In genomic region chr1:90579212-90579802, GRCh38 we compare ENCODE assay signal across 8 cellular contexts.
DNase-seq lines count a peak whose midpoint lies in the region; ATAC-seq and TF ChIP-seq lines count a peak whose summit lies in the region.

No MANE protein-coding gene starts in this region.

- no peak for TF ChIP-seq EP300 in suprapubic skin (IDR thresholded peaks at IDR 0.05)

- peak; percentile 26 to 75 (median 68) for TF ChIP-seq CTCF in heart right ventricle (IDR thresholded peaks at IDR 0.05)
- peak; percentile 24 to 36 for TF ChIP-seq CTCF in suprapubic skin (IDR thresholded peaks at IDR 0.05)

- H3K27me3 ChIP-seq in heart right ventricle (peaks cover 0 to 59% (median 12%) of the 10 kb centered on the region in 7 donors), suprapubic skin (no peaks in the 10 kb centered on the region)

- peaks cover 4% of the 10 kb centered on the region for H3K27me3 Mint-ChIP-seq in activated CD8-positive, alpha-beta T cell treated with anti-CD3 and anti-CD28 coated beads, Interleukin-2, amount 10 ng/mL, durations not matched to agents 7 days and 5 days (ENCODE audit: low read depth)

- peaks cover 0 to 4% (median 0%) of the 10 kb centered on the region in 11 donors for H3K9me3 ChIP-seq in heart right ventricle
- H3K9me3 ChIP-seq in suprapubic skin, result no peaks in the 10 kb centered on the region

- H3K36me3 ChIP-seq in heart right ventricle (no peaks in the 10 kb centered on the region), suprapubic skin (no peaks in the 10 kb centered on the region)

- CTCF ChIA-PET in activated CD8-positive, alpha-beta T cell treated with anti-CD3 and anti-CD28 coated beads, Interleukin-2, amount 10 ng/mL, durations not matched to agents 7 days and 5 days (lab: Charles Lee), result interaction anchor here (0.6 to 1.0 kb wide), 8 partner anchors 10 to 586 kb away, joined by 3 to 5 read pairs (median 3); no protein-coding TSS in a partner anchor

- ATAC-seq in heart right ventricle (no peak), HG02938 (IDR thresholded peaks at IDR 0.05; ENCODE audit: unreplicated experiment) (peak; percentile 66), GM19395 (IDR thresholded peaks at IDR 0.05; ENCODE audit: unreplicated experiment) (no peak)
- ATAC-seq in activated CD8-positive, alpha-beta T cell treated with anti-CD3 and anti-CD28 coated beads, Interleukin-2, amount 10 ng/mL, durations not matched to agents 7 days and 5 days, result peak; percentile 63

- POLR2A ChIA-PET in activated CD8-positive, alpha-beta T cell treated with anti-CD3 and anti-CD28 coated beads, Interleukin-2, amount 10 ng/mL, durations not matched to agents 7 days and 5 days (lab: Charles Lee), result no interaction called here

- TF ChIP-seq POLR2A in suprapubic skin (IDR thresholded peaks at IDR 0.05), result no peak

- H3K4me3 ChIP-seq in heart right ventricle (no peak overlapping the region), suprapubic skin (no peak overlapping the region)

- no peaks in the 10 kb centered on the region for H3K9me3 Mint-ChIP-seq in activated CD8-positive, alpha-beta T cell treated with anti-CD3 and anti-CD28 coated beads, Interleukin-2, amount 10 ng/mL, durations not matched to agents 7 days and 5 days (ENCODE audit: insufficient read depth)

- no peaks in the 10 kb centered on the region for H3K36me3 Mint-ChIP-seq in activated CD8-positive, alpha-beta T cell treated with anti-CD3 and anti-CD28 coated beads, Interleukin-2, amount 10 ng/mL, durations not matched to agents 7 days and 5 days (ENCODE audit: low read depth)

- H3K27ac ChIP-seq in heart right ventricle, result no peak overlapping the region
- H3K27ac ChIP-seq in suprapubic skin, result no peak overlapping the region

- no peaks in the 10 kb centered on the region for H3K4me1 ChIP-seq in heart right ventricle
- no peaks in the 10 kb centered on the region for H3K4me1 ChIP-seq in suprapubic skin

- no peak overlapping the region for H3K27ac Mint-ChIP-seq in activated CD8-positive, alpha-beta T cell treated with anti-CD3 and anti-CD28 coated beads, Interleukin-2, amount 10 ng/mL, durations not matched to agents 7 days and 5 days

- DNase-seq in heart right ventricle (no peak), cardiac septum (ENCODE audit: low spot score) (no peak), NCI-H2081 (lab: John Stamatoyannopoulos, UW) (peak; percentile 40 to 55), iPS-NIHi11 (ENCODE audit: low spot score) (peak; percentile 70), suprapubic skin (ENCODE audit: low spot score in 2 of 2) (no peak)
- no peak for DNase-seq in activated CD8-positive, alpha-beta T cell treated with anti-CD3 and anti-CD28 coated beads, Interleukin-2, amount 10 ng/mL, durations not matched to agents 7 days and 5 days

- no peak overlapping the region for H3K4me3 Mint-ChIP-seq in activated CD8-positive, alpha-beta T cell treated with anti-CD3 and anti-CD28 coated beads, Interleukin-2, amount 10 ng/mL, durations not matched to agents 7 days and 5 days

- WGBS in heart right ventricle, 2 donors, result 41 to 42% methylated on average over 3 of the region's 3 CpGs
- 57% methylated on average over 3 of the region's 3 CpGs for whole genome bisulfite sequencing in suprapubic skin

- H3K4me1 Mint-ChIP-seq in activated CD8-positive, alpha-beta T cell treated with anti-CD3 and anti-CD28 coated beads, Interleukin-2, amount 10 ng/mL, durations not matched to agents 7 days and 5 days (ENCODE audit: low read depth), result no peaks in the 10 kb centered on the region

- intact Hi-C loops in heart right ventricle (cut with DNase I), result loop anchor here in 3 of 10 donors (10.0 kb wide), 2 partner anchors 465 to 585 kb away; no protein-coding TSS in a partner anchor
- intact Hi-C loops in cardiac septum (cut with DNase I), result loop anchor here (5.0 kb wide), 1 partner anchor 583 kb away; no protein-coding TSS in a partner anchor

Comparison
In these comparisons a context has a peak if more than half of its experiments do, and no peak if none do; other contexts are left out.
1. ATAC-seq: peak in HG02938 (single experiment) and activated CD8-positive, alpha-beta T cell treated with anti-CD3 and anti-CD28 coated beads, Interleukin-2, amount 10 ng/mL, durations not matched to agents 7 days and 5 days (single experiment); none in heart right ventricle (0 of 8) and GM19395 (single experiment).
2. DNase-seq: peak in NCI-H2081 (2 of 2) and iPS-NIHi11 (single experiment); none in heart right ventricle (0 of 2), cardiac septum (single experiment), activated CD8-positive, alpha-beta T cell treated with anti-CD3 and anti-CD28 coated beads, Interleukin-2, amount 10 ng/mL, durations not matched to agents 7 days and 5 days (single experiment) and suprapubic skin (0 of 2).